23 cellular contexts compared by ENCODE assay signal in genomic region chr4:19317377-19317776, GRCh38.
DNase-seq lines count a peak whose midpoint lies in the region; ATAC-seq and TF ChIP-seq lines count a peak whose summit lies in the region.
"Had no signal": no experiment of that assay in that cellular context is flagged by ENCODE, and none has a peak within 500 bp of the region (broad histone marks: within the 10 kb centered on the region; RNA-seq: fewer than 3 reads in every experiment).

No MANE protein-coding gene starts in this region.

- H2BK15ac ChIP-seq in mesendoderm (replicated peaks; ENCODE audit: low read depth) = no peak overlapping the region

- no peak overlapping the region for H2BK120ac ChIP-seq in mesendoderm (ENCODE audit: low read depth, low read length)

- H3K4me1 ChIP-seq in foreskin keratinocyte = no peaks in the 10 kb centered on the region
- no peaks in the 10 kb centered on the region for H3K4me1 ChIP-seq in mesendoderm (ENCODE audit: control insufficient read depth, low read depth, low read length)
- H3K4me1 ChIP-seq: A549; BE2C; BLaER1 treated with 17β-estradiol and CSF1 and Interleukin-3, amounts not matched to agents 10 nM and 100 nM had no signal

- no peak overlapping the region for H3K27ac ChIP-seq in RWPE1
- H3K27ac ChIP-seq in foreskin keratinocyte = no peak overlapping the region
- H3K27ac ChIP-seq in mesendoderm (ENCODE audit: low read depth, low read length) = no peak overlapping the region
- H3K27ac ChIP-seq: A549; BLaER1 treated with 17β-estradiol and CSF1 and Interleukin-3, amounts not matched to agents 10 nM and 100 nM had no signal

- no peak overlapping the region for H3K23ac ChIP-seq in mesendoderm (ENCODE audit: low read length)

- no peak overlapping the region for H2BK5ac ChIP-seq in mesendoderm (ENCODE audit: low read length)

- H3K4ac ChIP-seq in mesendoderm (ENCODE audit: low read depth, low read length) = no peak overlapping the region

- no peak overlapping the region for H3K56ac ChIP-seq in mesendoderm (ENCODE audit: low read length)

- no peak overlapping the region for H4K8ac ChIP-seq in mesendoderm (ENCODE audit: low read depth, low read length)

- H2AK5ac ChIP-seq in mesendoderm (ENCODE audit: low read length) = no peak overlapping the region

- POLR2A ChIA-PET in RWPE1 (lab: Yijun Ruan, JAX; ENCODE audit: low non-redundant PET) = no interaction called here

- DNase-seq in RWPE1 (ENCODE audit: low spot score) (peak; percentile 0), foreskin keratinocyte (peak in 1 of 2 donors; percentile 41), mesendoderm (peak; percentile 59), NCI-H345 (lab: John Stamatoyannopoulos, UW) (no peak)
- DNase-seq in stimulated activated CD4-positive, alpha-beta T cell treated with anti-CD3 and anti-CD28 coated beads, Interleukin-1b, Interleukin-23, amount 100 ng/mL, for 48 hours = no peak
- DNase-seq in stimulated activated CD4-positive, alpha-beta T cell treated with anti-CD3 and anti-CD28 coated beads, Interleukin-4, amount 100 ng/mL, for 1 hour = no peak
- DNase-seq: 8988T; ACHN; AML-193; BE2C; CD4-positive, alpha-beta T cell; CD8-positive, alpha-beta memory T cell; DMS 273 treated with DMSO at 0.1 percent for 48 hours; DMS79; EL; GDM1; H9 had no signal

- no peak overlapping the region for H3K4me3 ChIP-seq in mesendoderm (ENCODE audit: low read length)
- H3K4me3 ChIP-seq: A549; BLaER1 treated with 17β-estradiol and CSF1 and Interleukin-3, amounts not matched to agents 10 nM and 100 nM; GM12878; GM23338 had no signal

- TF ChIP-seq CTCF in RWPE1 (conservative IDR thresholded peaks at IDR 0.05; ENCODE audit: low read depth) = no peak
- no peak for TF ChIP-seq CTCF in foreskin keratinocyte (conservative IDR thresholded peaks at IDR 0.05)

- H3K27me3 ChIP-seq in foreskin keratinocyte = no peaks in the 10 kb centered on the region
- H3K27me3 ChIP-seq in mesendoderm (ENCODE audit: insufficient read depth, low read length, poor library complexity) = no peaks in the 10 kb centered on the region
- H3K27me3 ChIP-seq: BE2C; BLaER1 treated with 17β-estradiol and CSF1 and Interleukin-3, amounts not matched to agents 10 nM and 100 nM had no signal

- TF ChIP-seq RAD21 in Ishikawa (IDR thresholded peaks at IDR 0.05; ENCODE audit: low read depth) = no peak

- no peak overlapping the region for H3K18ac ChIP-seq in mesendoderm (ENCODE audit: low read length)

- H3K36me3 ChIP-seq in mesendoderm (ENCODE audit: control insufficient read depth, insufficient read depth, low read length) = no peaks in the 10 kb centered on the region
- H3K36me3 ChIP-seq: BE2C; BLaER1 treated with 17β-estradiol and CSF1 and Interleukin-3, amounts not matched to agents 10 nM and 100 nM had no signal

- H3K9ac ChIP-seq in mesendoderm (ENCODE audit: low read length) = no peak overlapping the region
- H3K9ac ChIP-seq: BLaER1 treated with 17β-estradiol and CSF1 and Interleukin-3, amounts not matched to agents 10 nM and 100 nM had no signal

- TF ChIP-seq EP300 in Ishikawa (IDR thresholded peaks at IDR 0.05; ENCODE audit: borderline replicate concordance) = no peak

- CTCF ChIA-PET in RWPE1 (lab: Yijun Ruan, JAX) = no interaction called here

- no peaks in the 10 kb centered on the region for H3K79me2 ChIP-seq in mesendoderm (ENCODE audit: control insufficient read depth, insufficient read depth, low read length)

- no peaks in the 10 kb centered on the region for H3K79me1 ChIP-seq in mesendoderm (ENCODE audit: low read length)

- no peak overlapping the region for H4K5ac ChIP-seq in mesendoderm (ENCODE audit: low read length)

- H3K4me2 ChIP-seq in mesendoderm (ENCODE audit: low read length) = no peak overlapping the region
- H3K4me2 ChIP-seq: A549; BLaER1 treated with 17β-estradiol and CSF1 and Interleukin-3, amounts not matched to agents 10 nM and 100 nM; GM23338 had no signal

- peak; percentile 57 for ATAC-seq in foreskin keratinocyte
- ATAC-seq: A549, GM12878, GM23338, HCT116 had no signal

TF ChIP-seq in Ishikawa, 13 proteins besides CTCF, POLR2A, EP300 and RAD21:
- peak; percentile 36; the same call in 1 of the 2 replicates for TF ChIP-seq TEAD4 (IDR thresholded peaks at IDR 0.05)
- no peak for TF ChIP-seq MAX (IDR thresholded peaks at IDR 0.05)
- TF ChIP-seq FOXM1 (IDR thresholded peaks at IDR 0.05; ENCODE audit: borderline replicate concordance, low read depth) = no peak
- no peak for TF ChIP-seq NFIC (IDR thresholded peaks at IDR 0.05)
- TF ChIP-seq YY1 (IDR thresholded peaks at IDR 0.05; ENCODE audit: low read depth) = no peak
- no peak for TF ChIP-seq CEBPB (IDR thresholded peaks at IDR 0.05)
- TF ChIP-seq REST (IDR thresholded peaks at IDR 0.05; ENCODE audit: low read depth) = no peak

Comparison
In these comparisons a context has a peak if more than half of its experiments do, and no peak if none do; other contexts are left out.
1. DNase-seq: peak in RWPE1 (single experiment) and mesendoderm (single experiment); none in stimulated activated CD4-positive, alpha-beta T cell treated with anti-CD3 and anti-CD28 coated beads, Interleukin-1b, Interleukin-23, amount 100 ng/mL, for 48 hours (single experiment), stimulated activated CD4-positive, alpha-beta T cell treated with anti-CD3 and anti-CD28 coated beads, Interleukin-4, amount 100 ng/mL, for 1 hour (single experiment) and NCI-H345 (single experiment).